ENCODE assay signal across 1 cellular context in genomic region chr3:156811092-156811862, GRCh38.
TF ChIP-seq lines count a peak whose summit lies in the region.

No MANE protein-coding gene starts in this region.

TF ChIP-seq in HCT116, 20 proteins besides CTCF, POLR2A, EP300 and RAD21 (continued from another document):
- TF ChIP-seq REST (IDR thresholded peaks at IDR 0.05; ENCODE audit: low read depth) (no peak), ZFX (IDR thresholded peaks at IDR 0.05) (no peak), POLR2AphosphoS5 (IDR thresholded peaks at IDR 0.05; ENCODE audit: low read depth, low read length) (no peak), ZNF274 (IDR thresholded peaks at IDR 0.05; ENCODE audit: low read depth, low read length) (no peak), YY1 (IDR thresholded peaks at IDR 0.05; ENCODE audit: extremely low read depth, insufficient replicate concordance, low read depth, low read length) (no peak)
